ENCODE assay signal across 32 cellular contexts in genomic region chr14:99986416-99986815, GRCh38.
DNase-seq lines count a peak whose midpoint lies in the region; ATAC-seq and TF ChIP-seq lines count a peak whose summit lies in the region.
"Had no signal": no experiment of that assay in that cellular context is flagged by ENCODE, and none has a peak within 500 bp of the region (broad histone marks: within the 10 kb centered on the region; RNA-seq: fewer than 3 reads in every experiment).

No MANE protein-coding gene starts in this region.

- TF ChIP-seq CTCF in fibroblast of the aortic adventitia (IDR thresholded peaks at IDR 0.05; ENCODE audit: insufficient read depth, low read length) (no peak), PC-3 (conservative IDR thresholded peaks at IDR 0.05; ENCODE audit: low read depth, low read length) (no peak)

- peak; percentile 62 for DNase-seq in AG08395 (ENCODE audit: low spot score)
- peak; percentile 78 for DNase-seq in EL
- peak; percentile 68 for DNase-seq in NCI-H1694 treated with DMSO at 0.1 percent for 48 hours (lab: John Stamatoyannopoulos, UW)
- peak; percentile 18 for DNase-seq in fibroblast of the aortic adventitia (ENCODE audit: low read depth)
- DNase-seq in stimulated activated naive CD8-positive, alpha-beta T cell treated with anti-CD3 and anti-CD28 coated beads, Interleukin-15, amount 100 ng/mL, for 72 hours: no peak
- no peak for DNase-seq in PC-3
- no peak for DNase-seq in cerebellar nuclear complex (lab: John Stamatoyannopoulos, UW)
- DNase-seq: activated CD4-positive, alpha-beta T cell treated with anti-CD3 and anti-CD28 coated beads for 36 hours; activated CD8-positive, alpha-beta T cell treated with anti-CD3 and anti-CD28 coated beads, Interleukin-2, amount 10 ng/mL, durations not matched to agents 7 days and 5 days; activated naive CD4-positive, alpha-beta T cell treated with anti-CD3 and anti-CD28 coated beads, Interleukin-2, amount 10 ng/mL, durations not matched to agents 7 days and 5 days; amniotic stem cell; brain microvascular endothelial cell; glutamatergic neuron; mesendoderm; NCI-H1092; NCI-H2029 treated with DMSO at 0.1 percent for 48 hours; NCI-H2227 treated with DMSO at 0.1 percent for 48 hours; Peyer's patch; right cardiac atrium; SHP77 treated with DMSO at 0.1 percent for 48 hours; stimulated activated naive CD4-positive, alpha-beta T cell; SW 1271; upper lobe of right lung had no signal

- BruUV-seq in PC-3 (replicated peaks; lab: Mats Ljungman, UMichigan): no TSS peak

- POLR2A ChIA-PET in PC-3 (lab: Charles Lee; ENCODE audit: unreplicated experiment): no interaction called here

- H3K36me3 ChIP-seq in PC-3 (ENCODE audit: low read depth, low read length): no peaks in the 10 kb centered on the region
- H3K36me3 ChIP-seq: brain microvascular endothelial cell, Peyer's patch, suprapubic skin, upper lobe of right lung had no signal

- H2AFZ ChIP-seq in PC-3 (ENCODE audit: low read length): no peak overlapping the region
- H2AFZ ChIP-seq: GM23338, parathyroid adenoma had no signal

- H3K4me1 ChIP-seq in PC-3 (ENCODE audit: insufficient read depth, low read length): no peaks in the 10 kb centered on the region
- H3K4me1 ChIP-seq: parathyroid adenoma, suprapubic skin had no signal

- no peaks in the 10 kb centered on the region for H3K9me3 Mint-ChIP-seq in stimulated activated naive CD8-positive, alpha-beta T cell treated with anti-CD3 and anti-CD28 coated beads, Interleukin-15, amount 100 ng/mL, for 72 hours
- H3K9me3 Mint-ChIP-seq: activated T-helper 17 cell treated with anti-CD3 and anti-CD28 coated beads, Interleukin-2, amount 50 U/mL, for 72 hours had no signal

- no peak overlapping the region for H3K27ac ChIP-seq in PC-3 (ENCODE audit: low read length)
- H3K27ac ChIP-seq: BLaER1, brain microvascular endothelial cell, parathyroid adenoma, Peyer's patch, suprapubic skin, upper lobe of right lung had no signal

- no peaks in the 10 kb centered on the region for H3K9me2 ChIP-seq in PC-3 (replicated peaks; ENCODE audit: low read length)

- no peak overlapping the region for H3K27ac Mint-ChIP-seq in stimulated activated naive CD8-positive, alpha-beta T cell treated with anti-CD3 and anti-CD28 coated beads, Interleukin-15, amount 100 ng/mL, for 72 hours
- H3K27ac Mint-ChIP-seq: activated CD4-positive, alpha-beta T cell treated with anti-CD3 and anti-CD28 coated beads for 36 hours; activated CD8-positive, alpha-beta T cell treated with anti-CD3 and anti-CD28 coated beads, Interleukin-2, amount 10 ng/mL, durations not matched to agents 7 days and 5 days; activated naive CD4-positive, alpha-beta T cell treated with anti-CD3 and anti-CD28 coated beads, Interleukin-2, amount 10 ng/mL, durations not matched to agents 7 days and 5 days; activated T-helper 17 cell treated with anti-CD3 and anti-CD28 coated beads, Interleukin-2, amount 50 U/mL, for 72 hours; GM23338 had no signal

- no peak overlapping the region for H3K9ac ChIP-seq in PC-3 (ENCODE audit: low read length)
- H3K9ac ChIP-seq: BLaER1, parathyroid adenoma had no signal

- H3K27me3 ChIP-seq in PC-3 (ENCODE audit: low read length): no peaks in the 10 kb centered on the region
- H3K27me3 ChIP-seq: BLaER1, brain microvascular endothelial cell, Peyer's patch, suprapubic skin, upper lobe of right lung had no signal

- CTCF ChIA-PET in PC-3 (lab: Charles Lee): no interaction called here

- no peaks in the 10 kb centered on the region for H4K20me1 ChIP-seq in PC-3 (ENCODE audit: low read length)

- H3K27me3 Mint-ChIP-seq in stimulated activated naive CD8-positive, alpha-beta T cell treated with anti-CD3 and anti-CD28 coated beads, Interleukin-15, amount 100 ng/mL, for 72 hours: no peaks in the 10 kb centered on the region
- H3K27me3 Mint-ChIP-seq: activated CD4-positive, alpha-beta T cell treated with anti-CD3 and anti-CD28 coated beads for 36 hours; activated naive CD4-positive, alpha-beta T cell treated with anti-CD3 and anti-CD28 coated beads, Interleukin-2, amount 10 ng/mL, durations not matched to agents 7 days and 5 days; activated T-helper 17 cell treated with anti-CD3 and anti-CD28 coated beads, Interleukin-2, amount 50 U/mL, for 72 hours had no signal

- intact Hi-C loops in PC-3 (cut with micrococcal nuclease): no loop called here

- H3K79me2 ChIP-seq in PC-3 (ENCODE audit: low read length): peaks cover 7% of the 10 kb centered on the region

- H3K4me3 ChIP-seq in fibroblast of the aortic adventitia (ENCODE audit: low read depth, low read length) (no peak overlapping the region), PC-3 (ENCODE audit: low read length) (no peak overlapping the region)
- H3K4me3 ChIP-seq: BLaER1, GM23338, K562, Peyer's patch, smooth muscle cell, suprapubic skin, upper lobe of right lung had no signal

- H3K9me3 ChIP-seq in PC-3 (ENCODE audit: low read length): no peaks in the 10 kb centered on the region
- H3K9me3 ChIP-seq: Peyer's patch, suprapubic skin, upper lobe of right lung had no signal

- H3K4me1 Mint-ChIP-seq in stimulated activated naive CD8-positive, alpha-beta T cell treated with anti-CD3 and anti-CD28 coated beads, Interleukin-15, amount 100 ng/mL, for 72 hours: peaks cover 26% of the 10 kb centered on the region

- H3K4me2 ChIP-seq in PC-3 (ENCODE audit: low read length): no peak overlapping the region
- H3K4me2 ChIP-seq: BLaER1, GM23338, smooth muscle cell had no signal

- ATAC-seq in HG03097 (IDR thresholded peaks at IDR 0.05; ENCODE audit: low FRiP score, unreplicated experiment): no peak
- no peak for ATAC-seq in stimulated activated naive CD8-positive, alpha-beta T cell treated with anti-CD3 and anti-CD28 coated beads, Interleukin-15, amount 100 ng/mL, for 72 hours
- no peak for ATAC-seq in PC-3
- ATAC-seq: activated CD4-positive, alpha-beta T cell treated with anti-CD3 and anti-CD28 coated beads for 36 hours; activated CD8-positive, alpha-beta T cell treated with anti-CD3 and anti-CD28 coated beads, Interleukin-2, amount 10 ng/mL, durations not matched to agents 7 days and 5 days; activated T-helper 17 cell treated with anti-CD3 and anti-CD28 coated beads, Interleukin-2, amount 50 U/mL, for 72 hours; GM23338; K562; right cardiac atrium; upper lobe of right lung had no signal

- H3K4me3 Mint-ChIP-seq in stimulated activated naive CD8-positive, alpha-beta T cell treated with anti-CD3 and anti-CD28 coated beads, Interleukin-15, amount 100 ng/mL, for 72 hours: no peak overlapping the region
- H3K4me3 Mint-ChIP-seq: activated CD4-positive, alpha-beta T cell treated with anti-CD3 and anti-CD28 coated beads for 36 hours; activated CD8-positive, alpha-beta T cell treated with anti-CD3 and anti-CD28 coated beads, Interleukin-2, amount 10 ng/mL, durations not matched to agents 7 days and 5 days; activated naive CD4-positive, alpha-beta T cell treated with anti-CD3 and anti-CD28 coated beads, Interleukin-2, amount 10 ng/mL, durations not matched to agents 7 days and 5 days; activated T-helper 17 cell treated with anti-CD3 and anti-CD28 coated beads, Interleukin-2, amount 50 U/mL, for 72 hours; GM23338; neural crest cell had no signal

- H3F3A ChIP-seq in PC-3 (ENCODE audit: low read length, unreplicated experiment): no peaks in the 10 kb centered on the region

Comparison
In these comparisons a context has a peak if more than half of its experiments do, and no peak if none do; other contexts are left out.
1. DNase-seq: peak in AG08395 (single experiment), EL (single experiment), NCI-H1694 treated with DMSO at 0.1 percent for 48 hours (single experiment) and fibroblast of the aortic adventitia (single experiment); none in stimulated activated naive CD8-positive, alpha-beta T cell treated with anti-CD3 and anti-CD28 coated beads, Interleukin-15, amount 100 ng/mL, for 72 hours (0 of 2), PC-3 (single experiment) and cerebellar nuclear complex (0 of 2).